ENCODE assay signal across 9 cellular contexts in the genomic region with DNA sequence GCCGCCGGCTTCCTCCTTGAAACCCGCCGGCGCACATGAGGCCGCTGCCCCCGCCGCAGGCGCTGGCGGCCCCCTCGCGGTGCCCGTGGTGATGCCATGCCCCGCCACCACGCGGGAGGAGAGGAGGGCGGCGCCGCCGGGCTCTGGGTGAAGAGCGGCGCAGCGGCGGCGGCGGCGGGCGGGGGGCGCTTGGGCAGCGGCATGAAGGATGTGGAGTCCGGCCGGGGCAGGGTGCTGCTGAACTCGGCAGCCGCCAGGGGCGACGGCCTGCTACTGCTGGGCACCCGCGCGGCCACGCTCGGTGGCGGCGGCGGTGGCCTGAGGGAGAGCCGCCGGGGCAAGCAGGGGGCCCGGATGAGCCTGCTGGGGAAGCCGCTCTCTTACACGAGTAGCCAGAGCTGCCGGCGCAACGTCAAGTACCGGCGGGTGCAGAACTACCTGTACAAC. TPM values are rescaled to one million over a fixed set of nuclear protein-coding genes. Genes with fewer than 3 reads are reported as not detected.
DNase-seq lines count a peak whose midpoint lies in the region; ATAC-seq, FAIRE-seq and TF ChIP-seq lines count a peak whose summit lies in the region.
"Had no signal": no experiment of that assay in that cellular context is flagged by ENCODE, and none has a peak within 500 bp of the region (broad histone marks: within the 10 kb centered on the region; RNA-seq: fewer than 3 reads in every experiment).

No MANE protein-coding gene starts in this region.

- H3K9me3 Mint-ChIP-seq in activated CD4-positive, alpha-beta memory T cell treated with anti-CD3 and anti-CD28 coated beads for 36 hours: no peaks in the 10 kb centered on the region

- peaks cover 24% of the 10 kb centered on the region; the same call in 1 of the 2 replicates for H3K23me2 ChIP-seq in H1 (ENCODE audit: low read depth, low read length)

- H3K4ac ChIP-seq in H1 (replicated peaks; ENCODE audit: insufficient read length, low read depth, low read length): no peak overlapping the region

- H3K14ac ChIP-seq in H1 (ENCODE audit: insufficient read length): no peak overlapping the region

- H3K4me2 ChIP-seq in H1 (ENCODE audit: insufficient read depth in 1 of 2, low read depth in 2 of 2, low read length in 2 of 2): peak overlapping the region; percentile 84 to 99

- no peak overlapping the region for H2AK5ac ChIP-seq in H1 (ENCODE audit: low read depth, low read length)

- no peak overlapping the region for H2AFZ ChIP-seq in H1 (ENCODE audit: low read length)

- H3K4me1 ChIP-seq in H1 (replicated peaks in 1 of 4; ENCODE audit: control insufficient read depth in 3 of 4, insufficient read depth in 4 of 4, low read length in 3 of 4) (peaks cover 0 to 17% (median 6%) of the 10 kb centered on the region in 4 experiments; a peak in 4 of 7 replicates), stomach (peaks cover 28 to 44% (median 39%) of the 10 kb centered on the region in 4 donors)

- CTCF ChIA-PET in activated CD4-positive, alpha-beta memory T cell treated with anti-CD3 and anti-CD28 coated beads for 36 hours (lab: Charles Lee): interaction anchor here (0.6 to 9.2 kb wide), 4 partner anchors 12 to 707 kb away, joined by 3 to 231 read pairs (median 4); no protein-coding TSS in a partner anchor
- CTCF ChIA-PET in H1 (lab: Charles Lee; ENCODE audit: partially characterized antibody): interaction anchor here (0.9 to 9.6 kb wide), 6 partner anchors 36 to 509 kb away, joined by 3 to 168 read pairs (median 3); no protein-coding TSS in a partner anchor

- H3K36me3 ChIP-seq in H1 (ENCODE audit: control insufficient read depth in 2 of 4, insufficient read depth in 4 of 4, low read length in 3 of 4) (no peaks in the 10 kb centered on the region), stomach (no peaks in the 10 kb centered on the region)

- WGBS in H1 (ENCODE audit: extremely low coverage in 1 of 2, insufficient coverage in 1 of 2, insufficient read length in 1 of 2, insufficient replicate concordance in 2 of 2, low coverage in 1 of 2, low lambda C conversion rate in 2 of 2, missing lambda C conversion rate in 1 of 2), 2 experiments: 1% methylated on average over 21 of the region's 54 CpGs; no CpG with 5 or more reads in 1 of the 2 experiments
- WGBS in stomach, 5 donors: 0 to 1% (median 0%) methylated on average over 20 to 53 of the region's 54 CpGs

- H3K27ac ChIP-seq in H1 (ENCODE audit: low read depth, low read length) (no peak overlapping the region), stomach (peak overlapping the region in 1 of 5 donors; percentile 5)

- H3K27me3 ChIP-seq in H1 (replicated peaks in 1 of 4; ENCODE audit: control insufficient read depth in 3 of 4, extremely low read depth in 1 of 4, insufficient read depth in 3 of 4, low read length in 3 of 4) (peaks cover 25 to 54% (median 45%) of the 10 kb centered on the region in 4 experiments), stomach (peaks cover 0 to 34% (median 25%) of the 10 kb centered on the region in 3 donors)

- TF ChIP-seq CTCF in H1 (IDR thresholded peaks at IDR 0.05; ENCODE audit: control extremely low read depth in 1 of 3, insufficient read depth in 1 of 3, low read depth in 1 of 3, low read length in 3 of 3) (peak in 2 of 3 experiments; percentile 25 to 36; a peak in 3 of 4 replicates), stomach (IDR thresholded peaks at IDR 0.05) (peak in 2 of 7 experiments; percentile 15 to 20)

- H3K79me2 ChIP-seq in H1 (ENCODE audit: control insufficient read depth in 1 of 2, insufficient read depth in 2 of 2, low read length in 2 of 2): no peaks in the 10 kb centered on the region

- no peak overlapping the region for H2BK15ac ChIP-seq in H1 (ENCODE audit: low read length)

- H3K4me3 ChIP-seq in H1 (ENCODE audit: extremely low read depth in 1 of 4, insufficient read depth in 2 of 4, low read depth in 3 of 4, low read length in 4 of 4) (peak overlapping the region; percentile 25 to 78 (median 62)), stomach (peak overlapping the region; percentile 52 to 74 (median 61))

- peak overlapping the region; percentile 87 for H3K4me3 Mint-ChIP-seq in activated CD4-positive, alpha-beta memory T cell treated with anti-CD3 and anti-CD28 coated beads for 36 hours

- H3K23ac ChIP-seq in H1 (ENCODE audit: insufficient read length): no peak overlapping the region

- DNase-seq in DMS 273 (lab: John Stamatoyannopoulos, UW; ENCODE audit: unreplicated experiment) (peak; percentile 87), DMS 273 treated with DMSO at 0.1 percent for 48 hours (lab: John Stamatoyannopoulos, UW) (no peak), NCI-H2227 (lab: John Stamatoyannopoulos, UW; ENCODE audit: unreplicated experiment) (peak; percentile 75), H1 (ENCODE audit: low read depth in 1 of 2, low spot score in 2 of 2) (peak in 1 of 2 experiments; percentile 78), myocyte (ENCODE audit: low read depth) (peak; percentile 78), stomach (peak; percentile 35)
- DNase-seq in activated CD4-positive, alpha-beta memory T cell treated with anti-CD3 and anti-CD28 coated beads for 36 hours: peak; percentile 65

- FAIRE-seq in H1 (lab: Jason Lieb, UNC): no peak
- FAIRE-seq: A204.1 had no signal

- intact Hi-C loops in activated CD4-positive, alpha-beta memory T cell treated with anti-CD3 and anti-CD28 coated beads for 36 hours (cut with micrococcal nuclease): loop anchor here (2.0 to 10.0 kb wide), 5 partner anchors 70 to 963 kb away; a partner anchor contains a TSS
- intact Hi-C loops in stomach (cut with DNase I; ENCODE audit: low total_unique reads): no loop called here

- no peak overlapping the region for H4K5ac ChIP-seq in H1 (ENCODE audit: insufficient read length, low read depth, low read length)

- H3K36me3 Mint-ChIP-seq in activated CD4-positive, alpha-beta memory T cell treated with anti-CD3 and anti-CD28 coated beads for 36 hours: peaks cover 3% of the 10 kb centered on the region

- no peak overlapping the region for H2BK120ac ChIP-seq in H1 (replicated peaks; ENCODE audit: low read depth, low read length)

- TF ChIP-seq EP300 in H1 (IDR thresholded peaks at IDR 0.05; ENCODE audit: borderline replicate concordance in 1 of 2, low read depth in 2 of 2, low read length in 2 of 2): no peak
- TF ChIP-seq EP300 in stomach (IDR thresholded peaks at IDR 0.05): no peak

- H3K27ac Mint-ChIP-seq in activated CD4-positive, alpha-beta memory T cell treated with anti-CD3 and anti-CD28 coated beads for 36 hours: no peak overlapping the region

- no peak overlapping the region for H2BK20ac ChIP-seq in H1 (ENCODE audit: low read length)

- H3K18ac ChIP-seq in H1 (ENCODE audit: extremely low read depth, low read length): 0 out of 2 replicates have a peak overlapping the region, but pooled peaks have one; percentile 22

- no peaks in the 10 kb centered on the region for H3K79me1 ChIP-seq in H1 (ENCODE audit: low read depth, low read length)

- no peak overlapping the region for H2BK5ac ChIP-seq in H1 (ENCODE audit: low read depth, low read length)

- H3K56ac ChIP-seq in H1 (replicated peaks; ENCODE audit: insufficient read length, low read depth, low read length): no peak overlapping the region

- peak in 1 of 2 experiments; percentile 12; a peak in 1 of 4 replicates for TF ChIP-seq RAD21 in H1 (IDR thresholded peaks at IDR 0.05 in 1 of 2, conservative IDR thresholded peaks at IDR 0.05 in 1 of 2; ENCODE audit: low read depth in 2 of 2, low read length in 2 of 2)

- peaks cover 61% of the 10 kb centered on the region for H3K4me1 Mint-ChIP-seq in activated CD4-positive, alpha-beta memory T cell treated with anti-CD3 and anti-CD28 coated beads for 36 hours (ENCODE audit: low read depth)

- H3K9me3 ChIP-seq in H1 (ENCODE audit: insufficient read depth in 2 of 2, low read depth in 1 of 2, low read length in 1 of 2) (no peaks in the 10 kb centered on the region), stomach (no peaks in the 10 kb centered on the region)

- H3K9ac ChIP-seq in H1 (replicated peaks in 1 of 4; ENCODE audit: extremely low read depth in 1 of 4, low read depth in 3 of 4, low read length in 3 of 4): no peak overlapping the region

- peak overlapping the region; percentile 45; the same call in 1 of the 2 replicates for H4K8ac ChIP-seq in H1 (ENCODE audit: extremely low read depth, insufficient read depth, low read length)

- peaks cover 2% of the 10 kb centered on the region for H3K27me3 Mint-ChIP-seq in activated CD4-positive, alpha-beta memory T cell treated with anti-CD3 and anti-CD28 coated beads for 36 hours

- peak; percentile 27 for ATAC-seq in HG02759 (IDR thresholded peaks at IDR 0.05; ENCODE audit: unreplicated experiment)

- H2BK12ac ChIP-seq in H1 (ENCODE audit: low read depth, low read length): no peak overlapping the region; the same call in 1 of the 2 replicates

- POLR2A ChIA-PET in activated CD4-positive, alpha-beta memory T cell treated with anti-CD3 and anti-CD28 coated beads for 36 hours (lab: Charles Lee): interaction anchor here (0.6 to 4.0 kb wide), 2 partner anchors 25 to 28 kb away, joined by 3 to 27 read pairs; no protein-coding TSS in a partner anchor
- POLR2A ChIA-PET in H1 (lab: Charles Lee; ENCODE audit: partially characterized antibody): no interaction called here

- no peaks in the 10 kb centered on the region for H4K20me1 ChIP-seq in H1 (replicated peaks in 1 of 2; ENCODE audit: control insufficient read depth in 1 of 2, insufficient read depth in 2 of 2, low read length in 2 of 2)

- H4K91ac ChIP-seq in H1 (replicated peaks; ENCODE audit: insufficient read length, low read length): no peak overlapping the region

- TF ChIP-seq POLR2A in H1 (IDR thresholded peaks at IDR 0.05; ENCODE audit: control extremely low read depth in 1 of 2, low read depth in 2 of 2, low read length in 2 of 2): no peak
- TF ChIP-seq POLR2A in stomach (IDR thresholded peaks at IDR 0.05): no peak

TF ChIP-seq in H1, 55 proteins besides CTCF, POLR2A, EP300 and RAD21 (continues in another document):
- TF ChIP-seq YY1 (IDR thresholded peaks at IDR 0.05; ENCODE audit: low read depth, low read length): no peak
- no peak for TF ChIP-seq SP4 (IDR thresholded peaks at IDR 0.05; ENCODE audit: low read length)
- TF ChIP-seq HDAC6 (IDR thresholded peaks at IDR 0.05; ENCODE audit: low read depth, low read length): no peak

RNA-seq across cellular contexts. Expression of a gene that starts 0.3 kb away (rescaled TPM):
- total RNA-seq in activated CD4-positive, alpha-beta memory T cell treated with anti-CD3 and anti-CD28 coated beads for 36 hours: 1 to 10 TPM; 4.5 to 5.2 TPM
- 1.2 and 1.3 TPM in 2 replicates for total RNA-seq in H1 (2021; fragmentation: NEBNext Ultra II Directional; extraction: Animal tissue kit (Norgen Biotek cat#: 25700))
- 0.36 and 0.83 TPM in 2 replicates for polyA plus RNA-seq in H1 (2011; rRNA removed)
- 0.52 TPM for polyA plus RNA-seq in H1 (2011; cell fraction: cytosol; rRNA removed)
- polyA plus RNA-seq in H1 (2011; cell fraction: nucleus; rRNA removed): 0.70 TPM
- polyA plus RNA-seq in H1 (2012, experiment 1 of 2): 0.64 to 0.88 TPM (median 0.68 TPM) in 4 replicates
- polyA plus RNA-seq in H1 (2012, experiment 2 of 2): 0.08 TPM
- 1.8 TPM for polyA plus RNA-seq in H1 (2013, experiment 1 of 2)
- 1.9 TPM for polyA plus RNA-seq in H1 (2013, experiment 2 of 2)
- polyA minus RNA-seq in H1 (2011; rRNA and poly(A)+ RNA removed): 0.95 and 2.2 TPM in 2 replicates
- 0.37 TPM for polyA minus RNA-seq in H1 (2011; cell fraction: cytosol; rRNA and poly(A)+ RNA removed)
- 4.5 TPM for polyA minus RNA-seq in H1 (2011; cell fraction: nucleus; rRNA and poly(A)+ RNA removed)
- total RNA-seq in myocyte: 3.5 and 3.6 TPM in 2 replicates
- polyA plus RNA-seq in myocyte (2012): 1.8 TPM
- total RNA-seq in stomach: 1 to 10 TPM in 2 of 5 donors, under 1 TPM in 1, not detected in 2; 0.45 to 2.8 (median 2.6) TPM
- under 1 TPM; 0.12 to 0.30 (median 0.15) TPM for polyA plus RNA-seq in stomach
